ENCODE assay signal across 23 cellular contexts in genomic region chr2:138866797-138867196, GRCh38.
"Had no signal": no experiment of that assay in that cellular context is flagged by ENCODE, and none has a peak within 500 bp of the region (broad histone marks: within the 10 kb centered on the region; RNA-seq: fewer than 3 reads in every experiment).

No MANE protein-coding gene starts in this region.

- H3K9me3 ChIP-seq: stomach, suprapubic skin, testis, thoracic aorta, thyroid gland, tibial artery, tibial nerve, transverse colon, upper lobe of left lung, upper lobe of right lung, uterus, vagina had no signal

- H3K36me3 ChIP-seq: stomach, suprapubic skin, thoracic aorta, thyroid gland, tibial artery, tibial nerve, transverse colon, upper lobe of left lung, upper lobe of right lung, uterus, vagina had no signal

- H3K4me3 ChIP-seq: stomach, suprapubic skin, testis, thoracic aorta, thyroid gland, tibial artery, tibial nerve, transverse colon, upper lobe of left lung, upper lobe of right lung, uterus, vagina had no signal

- H3K4me1 ChIP-seq: stomach, suprapubic skin, testis, thyroid gland, tibial artery, tibial nerve, transverse colon, upper lobe of left lung, upper lobe of right lung, uterus, vagina had no signal

- H3K27me3 ChIP-seq: stomach, suprapubic skin, testis, thyroid gland, tibial artery, tibial nerve, transverse colon, upper lobe of left lung, upper lobe of right lung, uterus, vagina had no signal

- DNase-seq: stimulated activated CD4-positive, alpha-beta T cell treated with anti-CD3 and anti-CD28 coated beads, Interleukin-2, amount 100 ng/mL, for 48 hours; stimulated activated CD4-positive, alpha-beta T cell treated with anti-CD3 and anti-CD28 coated beads, Interleukin-4, amount 100 ng/mL, for 1 hour; stimulated activated CD4-positive, alpha-beta T cell treated with anti-CD3 and anti-CD28 coated beads, Interleukin-4, amount 100 ng/mL, for 24 hours; stimulated activated CD4-positive, alpha-beta T cell treated with anti-CD3 and anti-CD28 coated beads, Interleukin-4, amount 100 ng/mL, for 4 hours; stimulated activated CD8-positive, alpha-beta memory T cell treated with anti-CD3 and anti-CD28 coated beads, Interleukin-4, amount 100 ng/mL, for 48 hours; stimulated activated naive B cell treated with anti-CD40 and anti-IgM and Interleukin-4, amounts not matched to agents 10 μg/mL and 1 μg/mL and 100 μg/mL, for 72 hours; stimulated activated naive CD4-positive, alpha-beta T cell; stimulated activated naive CD4-positive, alpha-beta T cell treated with Interleukin-2 at 50 U/mL for 16 hours; stimulated activated naive CD8-positive, alpha-beta T cell treated with anti-CD3 and anti-CD28 coated beads, Interleukin-15, amount 100 ng/mL, for 72 hours; stimulated activated naive CD8-positive, alpha-beta T cell treated with anti-CD3 and anti-CD28 coated beads, Interleukin-15, Interleukin-2, amounts not matched to agents 100 U/mL and 50 U/mL, for 24 hours; stomach; substantia nigra; testis; thyroid gland; tibial artery; transverse colon; upper lobe of left lung; upper lobe of right lung; uterus had no signal

- H3K27ac ChIP-seq: stomach, suprapubic skin, testis, thoracic aorta, thyroid gland, tibial artery, tibial nerve, transverse colon, upper lobe of left lung, upper lobe of right lung, uterus, vagina had no signal
